In the genomic region with DNA sequence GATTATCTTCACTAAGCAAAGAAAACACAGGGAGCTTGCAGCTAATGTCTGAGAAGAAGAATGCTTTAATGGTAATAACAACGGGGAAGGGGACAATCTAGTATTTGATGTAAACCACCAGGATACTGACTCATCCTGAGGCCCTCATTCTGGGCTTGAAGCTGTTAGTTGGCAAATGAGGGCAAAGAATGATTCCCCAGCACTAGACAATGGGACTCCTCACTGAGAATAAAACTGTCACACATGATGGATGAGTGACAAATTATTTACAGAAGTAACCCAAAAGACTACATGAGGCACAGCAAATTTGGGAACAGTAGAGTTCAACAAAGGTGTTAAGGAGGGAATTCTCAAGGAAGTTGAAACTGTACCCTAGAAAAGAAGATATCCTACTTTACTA, we compare ENCODE assay signal across 9 cellular contexts.
A peak's percentile ranks its signal among the peaks of the same experiment; 100 is the strongest.
DNase-seq lines count a peak whose midpoint lies in the region; ATAC-seq and TF ChIP-seq lines count a peak whose summit lies in the region.
"Had no signal": no experiment of that assay in that cellular context is flagged by ENCODE, and none has a peak within 500 bp of the region (broad histone marks: within the 10 kb centered on the region; RNA-seq: fewer than 3 reads in every experiment).

No MANE protein-coding gene starts in this region.

- TF ChIP-seq POLR2A in Peyer's patch (IDR thresholded peaks at IDR 0.05), result no peak

- H3K9me3 ChIP-seq in Peyer's patch, result no peaks in the 10 kb centered on the region

- H3K36me3 ChIP-seq in Peyer's patch, result no peaks in the 10 kb centered on the region

- H3K9me3 Mint-ChIP-seq in activated naive CD4-positive, alpha-beta T cell treated with anti-CD3 and anti-CD28 coated beads, Interleukin-2, amount 50 U/mL, for 72 hours, result peaks cover 0 to 4% of the 10 kb centered on the region in 2 donors
- peaks cover 3% of the 10 kb centered on the region for H3K9me3 Mint-ChIP-seq in neural crest cell

- H3K4me1 ChIP-seq in Peyer's patch, result no peaks in the 10 kb centered on the region

- H3K27me3 ChIP-seq in Peyer's patch, result no peaks in the 10 kb centered on the region

- DNase-seq in NCI-H1436 (lab: John Stamatoyannopoulos, UW) (peak; percentile 1), NCI-H1436 treated with DMSO at 0.1 percent for 48 hours (lab: John Stamatoyannopoulos, UW) (no peak), Kasumi-1 (lab: John Stamatoyannopoulos, UW) (peak; percentile 15 to 36), neural crest cell (ENCODE audit: low read depth, low spot score) (no peak), Peyer's patch (no peak), AML-193 (lab: John Stamatoyannopoulos, UW) (no peak)
- peak in 1 of 2 donors; percentile 22 for DNase-seq in activated naive CD4-positive, alpha-beta T cell treated with anti-CD3 and anti-CD28 coated beads, Interleukin-2, amount 50 U/mL, for 72 hours (ENCODE audit: low spot score in 2 of 2)
- DNase-seq: NCI-H2171 treated with DMSO at 0.1 percent for 48 hours had no signal

- H3K4me3 Mint-ChIP-seq in neural crest cell, result no peak overlapping the region

- H3K27me3 Mint-ChIP-seq in neural crest cell (ENCODE audit: low read depth), result no peaks in the 10 kb centered on the region

- peak; percentile 90 to 93 for ATAC-seq in activated naive CD4-positive, alpha-beta T cell treated with anti-CD3 and anti-CD28 coated beads, Interleukin-2, amount 50 U/mL, for 72 hours
- no peak for ATAC-seq in GM21447 (IDR thresholded peaks at IDR 0.05; ENCODE audit: unreplicated experiment)

- H3K4me1 Mint-ChIP-seq in neural crest cell, result peaks cover 22% of the 10 kb centered on the region

- no peak overlapping the region for H3K4me3 ChIP-seq in Peyer's patch

- H3K27ac Mint-ChIP-seq in activated naive CD4-positive, alpha-beta T cell treated with anti-CD3 and anti-CD28 coated beads, Interleukin-2, amount 50 U/mL, for 72 hours, result peak overlapping the region; percentile 19 to 63
- peak overlapping the region; percentile 16 for H3K27ac Mint-ChIP-seq in neural crest cell (ENCODE audit: unreplicated experiment)

- no peak overlapping the region for H3K27ac ChIP-seq in Peyer's patch

- peaks cover 0 to 22% of the 10 kb centered on the region in 2 donors for H3K36me3 Mint-ChIP-seq in activated naive CD4-positive, alpha-beta T cell treated with anti-CD3 and anti-CD28 coated beads, Interleukin-2, amount 50 U/mL, for 72 hours
- peaks cover 14% of the 10 kb centered on the region for H3K36me3 Mint-ChIP-seq in neural crest cell (ENCODE audit: low read depth)

- no peak for TF ChIP-seq CTCF in neural crest cell (conservative IDR thresholded peaks at IDR 0.05)
- no peak for TF ChIP-seq CTCF in Peyer's patch (IDR thresholded peaks at IDR 0.05)

Comparison
In these comparisons a context has a peak if more than half of its experiments do, and no peak if none do; other contexts are left out.
1. DNase-seq: peak in NCI-H1436 (single experiment) and Kasumi-1 (2 of 2); none in NCI-H1436 treated with DMSO at 0.1 percent for 48 hours (single experiment), neural crest cell (single experiment), Peyer's patch (0 of 3) and AML-193 (0 of 2).